ENCODE assay signal across 21 cellular contexts in the genomic region with DNA sequence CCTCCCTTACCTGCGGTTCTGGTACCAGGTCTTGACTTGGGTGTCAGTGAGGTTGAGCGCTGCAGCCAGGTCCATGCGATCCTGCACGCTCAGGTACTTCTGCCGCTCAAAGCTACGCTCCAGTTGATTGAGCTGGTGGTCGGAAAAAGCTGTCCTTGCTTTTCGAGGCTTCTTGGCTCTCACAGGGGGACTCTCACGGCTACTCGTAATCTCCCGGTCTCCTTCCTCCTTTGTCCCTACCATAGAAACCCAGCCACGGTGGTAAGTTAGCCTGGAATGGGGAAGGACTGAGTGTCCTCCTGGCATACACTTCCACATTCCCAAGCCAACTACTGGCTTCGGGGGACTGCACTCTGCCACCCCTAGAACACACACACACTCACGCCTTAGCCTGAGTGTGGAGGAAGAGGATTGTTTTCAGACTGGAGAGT. TPM values are rescaled to one million over a fixed set of nuclear protein-coding genes. Genes with fewer than 3 reads are reported as not detected.
"Had no signal": no experiment of that assay in that cellular context is flagged by ENCODE, and none has a peak within 500 bp of the region (broad histone marks: within the 10 kb centered on the region; RNA-seq: fewer than 3 reads in every experiment).

No MANE protein-coding gene starts in this region.

- DNase-seq: activated CD4-positive, alpha-beta T cell treated with anti-CD3 and anti-CD28 coated beads, Interleukin-2, amount 10 ng/mL, durations not matched to agents 24 days and 14 days; activated CD8-positive, alpha-beta memory T cell treated with anti-CD3 and anti-CD28 coated beads, Interleukin-2, amount 50 U/mL, for 4 hours; activated CD8-positive, alpha-beta T cell treated with anti-CD3 and anti-CD28 coated beads, Interleukin-2, amount 10 ng/mL, durations not matched to agents 7 days and 5 days; activated gamma-delta T cell treated with Interleukin-2 at 50 U/mL for 16 hours; activated T-cell treated with anti-CD3 and anti-CD28 coated beads, Interleukin-2, amount 50 U/mL, for 72 hours; left ventricle myocardium superior; mesenchymal stem cell; right lobe of liver; trophoblast cell had no signal

- H3K9me3 ChIP-seq: ascending aorta, prostate gland, right lobe of liver, suprapubic skin had no signal

- H3K27ac ChIP-seq: ascending aorta, hepatocyte, prostate gland, right lobe of liver, suprapubic skin had no signal

- H3K9me3 Mint-ChIP-seq: activated T-cell treated with anti-CD3 and anti-CD28 coated beads, Interleukin-2, amount 50 U/mL, for 72 hours; natural killer cell treated with Interleukin-12 subunit alpha and Interleukin-12 subunit beta and Interleukin-15 and Interleukin-18, amount 100 ng/mL, for 72 hours; T-helper 1 cell treated with Interleukin-12 subunit alpha and Interleukin-12 subunit beta and Interleukin-4 antibody, amounts not matched to agents 30 μg/mL and 1 μg/mL, for 36 hours had no signal

- H3K4me3 Mint-ChIP-seq: activated CD4-positive, alpha-beta T cell treated with anti-CD3 and anti-CD28 coated beads, Interleukin-2, amount 10 ng/mL, durations not matched to agents 24 days and 14 days; activated CD8-positive, alpha-beta T cell treated with anti-CD3 and anti-CD28 coated beads, Interleukin-2, amount 10 ng/mL, durations not matched to agents 7 days and 5 days; activated T-cell treated with anti-CD3 and anti-CD28 coated beads, Interleukin-2, amount 50 U/mL, for 72 hours; natural killer cell treated with Interleukin-12 subunit alpha and Interleukin-12 subunit beta and Interleukin-15 and Interleukin-18, amount 100 ng/mL, for 72 hours; stimulated activated naive CD8-positive, alpha-beta T cell treated with anti-CD3 and anti-CD28 coated beads, Interleukin-15, Interleukin-2, amounts not matched to agents 100 ng/mL and 50 ng/mL, for 24 hours; T-helper 1 cell treated with Interleukin-12 subunit alpha and Interleukin-12 subunit beta and Interleukin-4 antibody, amounts not matched to agents 30 μg/mL and 1 μg/mL, for 36 hours had no signal

- H3K27ac Mint-ChIP-seq: activated CD4-positive, alpha-beta T cell treated with anti-CD3 and anti-CD28 coated beads, Interleukin-2, amount 10 ng/mL, durations not matched to agents 24 days and 14 days; activated CD8-positive, alpha-beta T cell treated with anti-CD3 and anti-CD28 coated beads, Interleukin-2, amount 10 ng/mL, durations not matched to agents 7 days and 5 days; activated T-cell treated with anti-CD3 and anti-CD28 coated beads, Interleukin-2, amount 50 U/mL, for 72 hours; natural killer cell treated with Interleukin-12 subunit alpha and Interleukin-12 subunit beta and Interleukin-15 and Interleukin-18, amount 100 ng/mL, for 72 hours; stimulated activated naive CD8-positive, alpha-beta T cell treated with anti-CD3 and anti-CD28 coated beads, Interleukin-15, Interleukin-2, amounts not matched to agents 100 ng/mL and 50 ng/mL, for 24 hours; T-helper 1 cell treated with Interleukin-12 subunit alpha and Interleukin-12 subunit beta and Interleukin-4 antibody, amounts not matched to agents 30 μg/mL and 1 μg/mL, for 36 hours had no signal

- H3K4me3 ChIP-seq: ascending aorta, hepatocyte, prostate gland, right lobe of liver, suprapubic skin had no signal

- H3K36me3 ChIP-seq: ascending aorta, prostate gland, right lobe of liver, suprapubic skin had no signal

RNA-seq across cellular contexts. Expression of a gene that starts 2.6 kb away (rescaled TPM):
- total RNA-seq: activated CD4-positive, alpha-beta T cell treated with anti-CD3 and anti-CD28 coated beads, Interleukin-2, amount 10 ng/mL, durations not matched to agents 24 days and 14 days; activated CD8-positive, alpha-beta T cell treated with anti-CD3 and anti-CD28 coated beads, Interleukin-2, amount 10 ng/mL, durations not matched to agents 7 days and 5 days; activated T-cell treated with anti-CD3 and anti-CD28 coated beads, Interleukin-2, amount 50 U/mL, for 72 hours; ascending aorta; bronchial epithelial cell; dermis microvascular lymphatic vessel endothelial cell; esophagus mucosa; hepatocyte; kidney epithelial cell; left ventricle myocardium superior; natural killer cell treated with Interleukin-12 subunit alpha and Interleukin-12 subunit beta and Interleukin-15 and Interleukin-18, amount 100 ng/mL, for 72 hours; omental fat pad; right lobe of liver; suprapubic skin had no signal
